Comparison of ENCODE assay signal across 8 cellular contexts in genomic region chr10:59904431-59905065, GRCh38. TPM values are rescaled to one million over a fixed set of nuclear protein-coding genes. Genes with fewer than 3 reads are reported as not detected.
DNase-seq lines count a peak whose midpoint lies in the region; ATAC-seq lines count a peak whose summit lies in the region.
"Had no signal": no experiment of that assay in that cellular context is flagged by ENCODE, and none has a peak within 500 bp of the region (broad histone marks: within the 10 kb centered on the region; RNA-seq: fewer than 3 reads in every experiment).

No MANE protein-coding gene starts in this region.

- no peak for ATAC-seq in activated CD8-positive, alpha-beta T cell treated with anti-CD3 and anti-CD28 coated beads, Interleukin-2, amount 10 ng/mL, durations not matched to agents 7 days and 5 days
- no peak for ATAC-seq in stimulated activated naive B cell treated with anti-CD40 and anti-IgM and Interleukin-4, amounts not matched to agents 10 μg/mL and 1 μg/mL and 100 μg/mL, for 72 hours (replicated peaks)
- no peak for ATAC-seq in GM18870 (IDR thresholded peaks at IDR 0.05; ENCODE audit: unreplicated experiment)

- POLR2A ChIA-PET in activated CD8-positive, alpha-beta T cell treated with anti-CD3 and anti-CD28 coated beads, Interleukin-2, amount 10 ng/mL, durations not matched to agents 7 days and 5 days (lab: Charles Lee): interaction anchor here (0.6 to 4.5 kb wide), 7 partner anchors 16 to 1761 kb away, joined by 3 to 38 read pairs (median 6); no protein-coding TSS in a partner anchor

- H3K36me3 ChIP-seq in HUES48 (ENCODE audit: control insufficient read depth, insufficient read depth, low read length) (peaks cover 20% of the 10 kb centered on the region; the same call in 1 of the 2 replicates), iPS DF 6.9 (ENCODE audit: control insufficient read depth, insufficient read depth, low read length) (no peaks in the 10 kb centered on the region)

- H3K27me3 Mint-ChIP-seq in activated CD8-positive, alpha-beta T cell treated with anti-CD3 and anti-CD28 coated beads, Interleukin-2, amount 10 ng/mL, durations not matched to agents 7 days and 5 days (ENCODE audit: low read depth): no peaks in the 10 kb centered on the region
- H3K27me3 Mint-ChIP-seq in stimulated activated naive B cell treated with anti-CD40 and anti-IgM and Interleukin-4, amounts not matched to agents 10 μg/mL and 1 μg/mL and 100 μg/mL, for 72 hours: no peaks in the 10 kb centered on the region

- peaks cover 71% of the 10 kb centered on the region for H3K4me1 Mint-ChIP-seq in activated CD8-positive, alpha-beta T cell treated with anti-CD3 and anti-CD28 coated beads, Interleukin-2, amount 10 ng/mL, durations not matched to agents 7 days and 5 days (ENCODE audit: low read depth)
- H3K4me1 Mint-ChIP-seq in stimulated activated naive B cell treated with anti-CD40 and anti-IgM and Interleukin-4, amounts not matched to agents 10 μg/mL and 1 μg/mL and 100 μg/mL, for 72 hours: peaks cover 49 to 77% of the 10 kb centered on the region in 2 donors

- CTCF ChIA-PET in activated CD8-positive, alpha-beta T cell treated with anti-CD3 and anti-CD28 coated beads, Interleukin-2, amount 10 ng/mL, durations not matched to agents 7 days and 5 days (lab: Charles Lee): interaction anchor here (1.0 to 6.4 kb wide), 5 partner anchors 12 to 74 kb away, joined by 3 to 129 read pairs (median 27); no protein-coding TSS in a partner anchor

- no peaks in the 10 kb centered on the region for H3K9me3 Mint-ChIP-seq in activated CD8-positive, alpha-beta T cell treated with anti-CD3 and anti-CD28 coated beads, Interleukin-2, amount 10 ng/mL, durations not matched to agents 7 days and 5 days (ENCODE audit: insufficient read depth)
- no peaks in the 10 kb centered on the region for H3K9me3 Mint-ChIP-seq in stimulated activated naive B cell treated with anti-CD40 and anti-IgM and Interleukin-4, amounts not matched to agents 10 μg/mL and 1 μg/mL and 100 μg/mL, for 72 hours

- H3K27ac Mint-ChIP-seq in activated CD8-positive, alpha-beta T cell treated with anti-CD3 and anti-CD28 coated beads, Interleukin-2, amount 10 ng/mL, durations not matched to agents 7 days and 5 days: peak overlapping the region; percentile 87
- H3K27ac Mint-ChIP-seq in stimulated activated naive B cell treated with anti-CD40 and anti-IgM and Interleukin-4, amounts not matched to agents 10 μg/mL and 1 μg/mL and 100 μg/mL, for 72 hours: peak overlapping the region; percentile 99

- intact Hi-C loops in posterior cingulate gyrus (cut with DNase I): loop anchor here (10.0 kb wide), 1 partner anchor 80 kb away; no protein-coding TSS in a partner anchor

- H3K27ac ChIP-seq in HUES48 (ENCODE audit: low read depth, low read length) (no peak overlapping the region), iPS DF 6.9 (ENCODE audit: low read length) (no peak overlapping the region)

- H3K9ac ChIP-seq in HUES48 (ENCODE audit: low read depth, low read length): peak overlapping the region; percentile 90; the same call in 1 of the 2 replicates

- WGBS in iPS DF 6.9 (ENCODE audit: insufficient coverage, insufficient read length): no CpG with 5 or more reads among the region's 7 CpGs

- peaks cover 16% of the 10 kb centered on the region for H3K36me3 Mint-ChIP-seq in activated CD8-positive, alpha-beta T cell treated with anti-CD3 and anti-CD28 coated beads, Interleukin-2, amount 10 ng/mL, durations not matched to agents 7 days and 5 days (ENCODE audit: low read depth)
- peaks cover 18 to 38% of the 10 kb centered on the region in 2 donors for H3K36me3 Mint-ChIP-seq in stimulated activated naive B cell treated with anti-CD40 and anti-IgM and Interleukin-4, amounts not matched to agents 10 μg/mL and 1 μg/mL and 100 μg/mL, for 72 hours

- H3K4me3 ChIP-seq in HUES48 (ENCODE audit: low read depth, low read length): peak overlapping the region; percentile 79
- peak overlapping the region; percentile 98; the same call in 1 of the 2 replicates for H3K4me3 ChIP-seq in iPS DF 6.9 (ENCODE audit: low read length)

- H3K9me3 ChIP-seq in HUES48 (ENCODE audit: control insufficient read depth, insufficient read depth, low read length): no peaks in the 10 kb centered on the region
- H3K9me3 ChIP-seq in iPS DF 6.9 (ENCODE audit: control insufficient read depth, insufficient read depth, low read length): no peaks in the 10 kb centered on the region

- no peak for DNase-seq in activated CD8-positive, alpha-beta T cell treated with anti-CD3 and anti-CD28 coated beads, Interleukin-2, amount 10 ng/mL, durations not matched to agents 7 days and 5 days
- DNase-seq in iPS DF 6.9 (ENCODE audit: low read depth, low spot score) (no peak), germinal center (ENCODE audit: low spot score) (no peak), posterior cingulate gyrus (no peak)
- DNase-seq in stimulated activated naive B cell treated with anti-CD40 and anti-IgM and Interleukin-4, amounts not matched to agents 10 μg/mL and 1 μg/mL and 100 μg/mL, for 72 hours: no peak
- DNase-seq: NCI-H1436 had no signal

- H3K4me1 ChIP-seq in HUES48 (ENCODE audit: control insufficient read depth, insufficient read depth, low read length) (peaks cover 56% of the 10 kb centered on the region), iPS DF 6.9 (ENCODE audit: control insufficient read depth, insufficient read depth, low read length) (peaks cover 6% of the 10 kb centered on the region; the same call in 1 of the 2 replicates)

- peak overlapping the region; percentile 89 for H3K4me3 Mint-ChIP-seq in activated CD8-positive, alpha-beta T cell treated with anti-CD3 and anti-CD28 coated beads, Interleukin-2, amount 10 ng/mL, durations not matched to agents 7 days and 5 days
- H3K4me3 Mint-ChIP-seq in stimulated activated naive B cell treated with anti-CD40 and anti-IgM and Interleukin-4, amounts not matched to agents 10 μg/mL and 1 μg/mL and 100 μg/mL, for 72 hours: peak overlapping the region; percentile 92 to 99

- H3K27me3 ChIP-seq in HUES48 (ENCODE audit: control insufficient read depth, insufficient read depth, low read length) (no peaks in the 10 kb centered on the region), iPS DF 6.9 (ENCODE audit: control insufficient read depth, insufficient read depth, low read length) (no peaks in the 10 kb centered on the region)

RNA-seq across cellular contexts. Expression of gene CCDC6, which starts 1.8 kb away (rescaled TPM):
- total RNA-seq in activated CD8-positive, alpha-beta T cell treated with anti-CD3 and anti-CD28 coated beads, Interleukin-2, amount 10 ng/mL, durations not matched to agents 7 days and 5 days: 10 to 100 TPM; 18.3 to 19.4 TPM
